Comparison of ENCODE assay signal across 2 cellular contexts in genomic region chr7:3762146-3762831, GRCh38.
TF ChIP-seq lines count a peak whose summit lies in the region.

No MANE protein-coding gene starts in this region.

TF ChIP-seq in SK-N-SH, 30 proteins besides CTCF, POLR2A, EP300 and RAD21:
- TF ChIP-seq ELF1 (IDR thresholded peaks at IDR 0.05) (no peak), TCF12 (IDR thresholded peaks at IDR 0.05) (no peak), GABPA (IDR thresholded peaks at IDR 0.05; ENCODE audit: low read depth) (no peak), GATA2 (CRISPR knock-in tag; IDR thresholded peaks at IDR 0.05) (no peak), YY1 (IDR thresholded peaks at IDR 0.05; ENCODE audit: low read depth) (no peak), USF1 (IDR thresholded peaks at IDR 0.05; ENCODE audit: borderline replicate concordance, low read depth) (no peak), MEF2A (IDR thresholded peaks at IDR 0.05; ENCODE audit: borderline replicate concordance, low read depth) (no peak), TAF1 (IDR thresholded peaks at IDR 0.05; ENCODE audit: borderline replicate concordance, low read depth, low read length) (no peak), SMC3 (IDR thresholded peaks at IDR 0.05; ENCODE audit: low read depth, low read length) (no peak), RFX5 (IDR thresholded peaks at IDR 0.05; ENCODE audit: low read length) (no peak), USF2 (IDR thresholded peaks at IDR 0.05; ENCODE audit: borderline replicate concordance, low read depth, low read length) (no peak), REST (IDR thresholded peaks at IDR 0.05; ENCODE audit: low read depth, low read length) (no peak)

TF ChIP-seq in SK-N-SH treated with all-trans-retinoic acid at 6 μM for 48 hours, 23 proteins besides CTCF, POLR2A, EP300 and RAD21:
- no peak for TF ChIP-seq ZNF565 (CRISPR knock-in tag; conservative IDR thresholded peaks at IDR 0.05; ENCODE audit: low read depth)
- TF ChIP-seq PATZ1 (CRISPR knock-in tag; IDR thresholded peaks at IDR 0.05; ENCODE audit: borderline replicate concordance): no peak
- TF ChIP-seq POU6F1 (CRISPR knock-in tag; IDR thresholded peaks at IDR 0.05; ENCODE audit: borderline replicate concordance, low read depth): no peak
- no peak for TF ChIP-seq RARB (CRISPR knock-in tag; IDR thresholded peaks at IDR 0.05)
